ENCODE assay signal across 29 cellular contexts in the genomic region with DNA sequence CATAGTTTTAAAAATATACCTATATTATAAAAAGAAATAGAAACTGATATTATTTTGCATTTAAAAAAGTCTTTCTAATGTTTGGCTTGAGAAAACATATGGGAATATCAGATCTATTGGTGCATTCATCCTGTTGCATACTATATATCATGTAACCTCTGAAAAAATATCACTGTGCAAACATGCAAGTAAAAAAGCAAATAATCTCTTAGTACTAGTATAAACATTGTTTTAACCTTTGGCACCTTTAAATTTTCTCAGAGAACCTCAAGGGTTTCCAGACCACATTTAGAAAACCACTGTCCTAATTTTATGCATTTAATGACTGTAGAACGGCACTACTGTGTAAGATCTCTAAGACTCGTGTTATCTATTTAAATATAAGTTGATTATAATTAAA.
"Had no signal": no experiment of that assay in that cellular context is flagged by ENCODE, and none has a peak within 500 bp of the region (broad histone marks: within the 10 kb centered on the region; RNA-seq: fewer than 3 reads in every experiment).

No MANE protein-coding gene starts in this region.

- H3K4me2 ChIP-seq: hepatocyte had no signal

- H3K36me3 ChIP-seq: ascending aorta, cardiac muscle cell, gastroesophageal sphincter, pancreas, prostate gland, sigmoid colon, thoracic aorta had no signal

- H3K27ac ChIP-seq: ascending aorta, cardiac muscle cell, coronary artery, dorsolateral prefrontal cortex, gastroesophageal sphincter, hepatocyte, pancreas, prostate gland, sigmoid colon, thoracic aorta had no signal

- H2AFZ ChIP-seq: hepatocyte had no signal

- ATAC-seq: activated CD4-positive, alpha-beta T cell treated with anti-CD3 and anti-CD28 coated beads for 36 hours; gastroesophageal sphincter; naive thymus-derived CD4-positive, alpha-beta T cell; stimulated activated effector memory CD8-positive, alpha-beta T cell treated with anti-CD3 and anti-CD28 coated beads, Interleukin-12 subunit alpha, Interleukin-12 subunit beta, amount 100 ng/mL, for 72 hours had no signal

- H3K27me3 ChIP-seq: ascending aorta, cardiac muscle cell, dorsolateral prefrontal cortex, gastroesophageal sphincter, hepatocyte, pancreas, sigmoid colon had no signal

- H3K4me3 ChIP-seq: ascending aorta, cardiac muscle cell, coronary artery, dorsolateral prefrontal cortex, gastroesophageal sphincter, hepatocyte, pancreas, prostate gland, sigmoid colon, thoracic aorta had no signal

- H3K79me2 ChIP-seq: hepatocyte had no signal

- H3K9me3 ChIP-seq: ascending aorta, pancreas, prostate gland, thoracic aorta had no signal

- DNase-seq: activated CD4-positive, alpha-beta T cell treated with anti-CD3 and anti-CD28 coated beads for 36 hours; activated CD4-positive, alpha-beta T cell treated with anti-CD3 and anti-CD28 coated beads, Interleukin-2, amount 50 U/mL, for 4 hours; activated CD4-positive, CD25-positive, alpha-beta regulatory T cell; activated effector memory CD4-positive, alpha-beta T cell treated with anti-CD3 and anti-CD28 coated beads, Interleukin-2, amount 50 U/mL, for 16 hours; activated naive CD4-positive, alpha-beta T cell treated with anti-CD3 and anti-CD28 coated beads for 36 hours; activated naive CD8-positive, alpha-beta T cell treated with anti-CD3 and anti-CD28 coated beads, Interleukin-2, amount 10 ng/mL, durations not matched to agents 7 days and 5 days; cerebellar nuclear complex; dorsolateral prefrontal cortex; effector memory CD4-positive, alpha-beta T cell; erythroblast; islet precursor cell; midbrain; naive thymus-derived CD4-positive, alpha-beta T cell; nucleus accumbens; pancreas; retina; sigmoid colon; small intestine; stimulated activated CD4-positive, alpha-beta T cell treated with anti-CD3 and anti-CD28 coated beads, Interleukin-4, amount 100 ng/mL, for 24 hours; trophoblast cell had no signal

- FAIRE-seq: pancreas, small intestine, urothelium cell line had no signal

- H3K4me1 ChIP-seq: ascending aorta, gastroesophageal sphincter, pancreas, prostate gland, sigmoid colon had no signal
